Comparison of ENCODE assay signal across 12 cellular contexts in genomic region chr11:63909621-63910506, GRCh38. TPM values are rescaled to one million over a fixed set of nuclear protein-coding genes. Genes with fewer than 3 reads are reported as not detected.
DNase-seq lines count a peak whose midpoint lies in the region; ATAC-seq, FAIRE-seq and TF ChIP-seq lines count a peak whose summit lies in the region.
"Had no signal": no experiment of that assay in that cellular context is flagged by ENCODE, and none has a peak within 500 bp of the region (broad histone marks: within the 10 kb centered on the region; RNA-seq: fewer than 3 reads in every experiment).

No MANE protein-coding gene starts in this region.

- H3K4me3 ChIP-seq in K562, result no peak overlapping the region
- no peak overlapping the region for H3K4me3 ChIP-seq in mesendoderm (ENCODE audit: low read length)
- H3K4me3 ChIP-seq in breast epithelium, result no peak overlapping the region
- H3K4me3 ChIP-seq: smooth muscle cell had no signal

- H2AFZ ChIP-seq in K562 (ENCODE audit: low read depth, low read length), result no peak overlapping the region

- no peak for DNase-seq in stimulated activated naive CD8-positive, alpha-beta T cell treated with anti-CD3 and anti-CD28 coated beads, Interleukin-15, amount 100 ng/mL, for 72 hours
- DNase-seq in stimulated activated naive CD8-positive, alpha-beta T cell treated with anti-CD3 and anti-CD28 coated beads, Interleukin-15, Interleukin-2, amounts not matched to agents 100 U/mL and 50 U/mL, for 24 hours, result no peak
- DNase-seq in K562 (ENCODE audit: extremely low read depth in 1 of 4, low spot score in 3 of 4), result no peak
- DNase-seq in mesendoderm, result peak; percentile 74
- DNase-seq in CD4-positive, alpha-beta T cell, result no peak
- DNase-seq in kidney tubule cell (ENCODE audit: low spot score), result no peak
- no peak for DNase-seq in breast epithelium (ENCODE audit: low spot score in 2 of 2)
- DNase-seq: NCI-H345, SHP77 treated with DMSO at 0.1 percent for 48 hours had no signal

- peak overlapping the region; percentile 51 for H3K56ac ChIP-seq in mesendoderm (ENCODE audit: low read length)

- no peak overlapping the region for H3K4me3 Mint-ChIP-seq in stimulated activated naive CD8-positive, alpha-beta T cell treated with anti-CD3 and anti-CD28 coated beads, Interleukin-15, amount 100 ng/mL, for 72 hours
- H3K4me3 Mint-ChIP-seq in CD4-positive, alpha-beta T cell, result no peak overlapping the region

- no peak for TF ChIP-seq CTCF in K562 (IDR thresholded peaks at IDR 0.05 in 2 of 3, conservative IDR thresholded peaks at IDR 0.05 in 1 of 3; ENCODE audit: insufficient read depth in 2 of 3, low read depth in 1 of 3, low read length in 3 of 3)
- TF ChIP-seq CTCF in CD4-positive, alpha-beta T cell (IDR thresholded peaks at IDR 0.05), result no peak
- no peak for TF ChIP-seq CTCF in breast epithelium (IDR thresholded peaks at IDR 0.05)

- BruUV-seq in K562 (replicated peaks; lab: Mats Ljungman, UMichigan), result no TSS peak

- no peak overlapping the region for H2AK5ac ChIP-seq in mesendoderm (ENCODE audit: low read length)

- no peak overlapping the region for H3K23ac ChIP-seq in mesendoderm (ENCODE audit: low read length)

- TF ChIP-seq RAD21 in K562 (CRISPR knock-in tag; conservative IDR thresholded peaks at IDR 0.05 in 1 of 2, IDR thresholded peaks at IDR 0.05 in 1 of 2), result no peak

- no peak overlapping the region for H4K8ac ChIP-seq in mesendoderm (ENCODE audit: low read depth, low read length)

- H3K27ac Mint-ChIP-seq in stimulated activated naive CD8-positive, alpha-beta T cell treated with anti-CD3 and anti-CD28 coated beads, Interleukin-15, amount 100 ng/mL, for 72 hours, result no peak overlapping the region
- no peak overlapping the region for H3K27ac Mint-ChIP-seq in CD4-positive, alpha-beta T cell

- H3K9me3 Mint-ChIP-seq in stimulated activated naive CD8-positive, alpha-beta T cell treated with anti-CD3 and anti-CD28 coated beads, Interleukin-15, amount 100 ng/mL, for 72 hours, result no peaks in the 10 kb centered on the region
- no peaks in the 10 kb centered on the region for H3K9me3 Mint-ChIP-seq in CD4-positive, alpha-beta T cell

- H3K27me3 Mint-ChIP-seq in stimulated activated naive CD8-positive, alpha-beta T cell treated with anti-CD3 and anti-CD28 coated beads, Interleukin-15, amount 100 ng/mL, for 72 hours, result peaks cover 11% of the 10 kb centered on the region
- H3K27me3 Mint-ChIP-seq in CD4-positive, alpha-beta T cell, result no peaks in the 10 kb centered on the region

- no peak overlapping the region for H2BK5ac ChIP-seq in mesendoderm (ENCODE audit: low read length)

- no peaks in the 10 kb centered on the region for H3K27me3 ChIP-seq in K562 (ENCODE audit: control insufficient read depth in 2 of 2, insufficient read depth in 2 of 2, low read length in 2 of 2)
- H3K27me3 ChIP-seq in mesendoderm (ENCODE audit: insufficient read depth, low read length, poor library complexity), result no peaks in the 10 kb centered on the region
- H3K27me3 ChIP-seq in CD4-positive, alpha-beta T cell (ENCODE audit: control insufficient read depth, insufficient read depth, low read length), result no peaks in the 10 kb centered on the region
- no peaks in the 10 kb centered on the region for H3K27me3 ChIP-seq in breast epithelium

- H4K5ac ChIP-seq in mesendoderm (ENCODE audit: low read length), result no peak overlapping the region

- H3K4ac ChIP-seq in mesendoderm (ENCODE audit: low read depth, low read length), result no peak overlapping the region

- H3K79me2 ChIP-seq in K562 (ENCODE audit: control insufficient read depth, insufficient read depth, low read length) (no peaks in the 10 kb centered on the region), mesendoderm (ENCODE audit: control insufficient read depth, insufficient read depth, low read length) (peaks cover 4% of the 10 kb centered on the region)

- TF ChIP-seq EP300 in K562 (IDR thresholded peaks at IDR 0.05; ENCODE audit: low read length), result no peak

- H3K79me1 ChIP-seq in mesendoderm (ENCODE audit: low read length), result peaks cover 3% of the 10 kb centered on the region

- in situ Hi-C loops in K562 (cut with MboI), result no loop called here

- H3K4me2 ChIP-seq in K562 (ENCODE audit: insufficient read depth, low read length) (no peak overlapping the region), mesendoderm (ENCODE audit: low read length) (peak overlapping the region; percentile 6)
- H3K4me2 ChIP-seq: smooth muscle cell had no signal

- H4K20me1 ChIP-seq in K562 (replicated peaks; ENCODE audit: control insufficient read depth, insufficient read depth, low read length), result 0 out of 2 replicates have a peak, but pooled peaks cover 4% of the 10 kb centered on the region

- H3K4me1 ChIP-seq in K562 (replicated peaks in 1 of 2; ENCODE audit: control insufficient read depth in 2 of 2, insufficient read depth in 2 of 2, low read length in 2 of 2), result peaks cover 0 to 38% of the 10 kb centered on the region in 2 experiments; a peak in 2 of 5 replicates
- H3K4me1 ChIP-seq in mesendoderm (ENCODE audit: control insufficient read depth, low read depth, low read length), result peaks cover 5% of the 10 kb centered on the region
- H3K4me1 ChIP-seq in breast epithelium, result no peaks in the 10 kb centered on the region

- 77% methylated on average over 19 of the region's 23 CpGs for WGBS in K562 (ENCODE audit: insufficient coverage, low coverage, missing lambda C conversion rate)
- no CpG with 5 or more reads among the region's 23 CpGs for WGBS in mesendoderm (ENCODE audit: extremely low coverage, insufficient coverage, low lambda C conversion rate)

- peaks cover 52% of the 10 kb centered on the region for H3K36me3 Mint-ChIP-seq in CD4-positive, alpha-beta T cell (ENCODE audit: low read depth)

- POLR2A ChIA-PET in K562 (lab: Yijun Ruan, JAX), result no interaction called here
- POLR2A ChIA-PET in CD4-positive, alpha-beta T cell (lab: Charles Lee), result no interaction called here

- intact Hi-C loops in K562 (cut with micrococcal nuclease) (no loop called here), breast epithelium (cut with DNase I; ENCODE audit: low total_unique reads) (no loop called here)
- intact Hi-C loops in CD4-positive, alpha-beta T cell (cut with DNase I, micrococcal nuclease), result loop anchor here (5.0 to 10.0 kb wide), 3 partner anchors 43 to 242 kb away; partner anchors contain the start of gene ZFTA (in 1 of the 2)

- H3K27ac ChIP-seq in K562 (ENCODE audit: extremely low read depth, low read depth, low read length) (no peak overlapping the region), mesendoderm (ENCODE audit: low read depth, low read length) (peak overlapping the region; percentile 8), breast epithelium (peak overlapping the region in 1 of 2 donors; percentile 7)
- no peak overlapping the region for H3K27ac ChIP-seq in CD4-positive, alpha-beta T cell (ENCODE audit: low read depth, low read length)

- FAIRE-seq in K562 (lab: Jason Lieb, UNC), result no peak
- FAIRE-seq: GM18507 had no signal

- peaks cover 18% of the 10 kb centered on the region for H3K4me1 Mint-ChIP-seq in stimulated activated naive CD8-positive, alpha-beta T cell treated with anti-CD3 and anti-CD28 coated beads, Interleukin-15, amount 100 ng/mL, for 72 hours
- no peaks in the 10 kb centered on the region for H3K4me1 Mint-ChIP-seq in CD4-positive, alpha-beta T cell (ENCODE audit: low read depth)

- TF ChIP-seq POLR2A in K562 (conservative IDR thresholded peaks at IDR 0.05) (no peak), breast epithelium (IDR thresholded peaks at IDR 0.05) (no peak)

- peak; percentile 6 for ATAC-seq in stimulated activated naive CD8-positive, alpha-beta T cell treated with anti-CD3 and anti-CD28 coated beads, Interleukin-15, amount 100 ng/mL, for 72 hours
- ATAC-seq in stimulated activated naive CD8-positive, alpha-beta T cell treated with anti-CD3 and anti-CD28 coated beads, Interleukin-15, Interleukin-2, amounts not matched to agents 100 U/mL and 50 U/mL, for 24 hours, result no peak
- no peak; the same call in 1 of the 3 replicates for ATAC-seq in K562
- no peak for ATAC-seq in CD4-positive, alpha-beta T cell (ENCODE audit: poor library complexity)
- ATAC-seq in HG02970 (IDR thresholded peaks at IDR 0.05; ENCODE audit: low FRiP score, unreplicated experiment), result no peak

- H3K36me3 ChIP-seq in K562 (ENCODE audit: control insufficient read depth, insufficient read depth, low read length) (peaks cover 49% of the 10 kb centered on the region; the same call in 2 of the 3 replicates), mesendoderm (ENCODE audit: control insufficient read depth, insufficient read depth, low read length) (peaks cover 13% of the 10 kb centered on the region), breast epithelium (peaks cover 4% of the 10 kb centered on the region)

- H3K9ac ChIP-seq in K562 (ENCODE audit: insufficient read depth in 1 of 2, low read depth in 2 of 2, low read length in 2 of 2), result peak overlapping the region in 1 of 2 experiments; percentile 74; a peak in 2 of 4 replicates
- H3K9ac ChIP-seq in mesendoderm (ENCODE audit: low read length), result peak overlapping the region; percentile 24

- H3K9me1 ChIP-seq in K562 (ENCODE audit: control insufficient read depth, insufficient read depth, low read length), result no peaks in the 10 kb centered on the region

- no peak overlapping the region for H2BK120ac ChIP-seq in mesendoderm (ENCODE audit: low read depth, low read length)

- no peak overlapping the region for H2BK15ac ChIP-seq in mesendoderm (replicated peaks; ENCODE audit: low read depth)

- no peak overlapping the region for H3K18ac ChIP-seq in mesendoderm (ENCODE audit: low read length)

- CTCF ChIA-PET in K562 (lab: Yijun Ruan, JAX; ENCODE audit: low intra/inter-chr PET ratio), result no interaction called here
- CTCF ChIA-PET in CD4-positive, alpha-beta T cell (lab: Charles Lee), result no interaction called here

- H3K9me3 ChIP-seq in K562 (replicated peaks; ENCODE audit: control insufficient read depth, insufficient read depth, low read depth, low read length), result no peaks in the 10 kb centered on the region
- H3K9me3 ChIP-seq in CD4-positive, alpha-beta T cell (ENCODE audit: control insufficient read depth, low read length), result no peaks in the 10 kb centered on the region
- H3K9me3 ChIP-seq in breast epithelium, result no peaks in the 10 kb centered on the region

RNA-seq across cellular contexts. Expression of gene RCOR2, which starts 7.1 kb away (rescaled TPM):
- 3.6 and 8.3 TPM in 2 replicates for total RNA-seq in K562 (2011; cell fraction: chromatin; rRNA removed; ENCODE audit: low replicate concordance)
- total RNA-seq in K562 (2011; cell fraction: nucleolus; rRNA removed), result 7.8 and 8.3 TPM in 2 replicates
- total RNA-seq in K562 (2011; cell fraction: nucleoplasm; rRNA removed), result 2.8 and 3.3 TPM in 2 replicates
- total RNA-seq in K562 (2014; rRNA removed) (3.6 and 3.7 TPM in 2 replicates), K562 (2014; rRNA removed; fragmentation: Illumina TruSeq; extraction: Trizol) (0.83 and 1.4 TPM in 2 replicates), K562 (2015; rRNA removed; fragmentation: Illumina TruSeq; extraction: Trizol) (2.2 and 2.4 TPM in 2 replicates), K562 (2021) (5.3 and 6.5 TPM in 2 replicates), breast epithelium (under 1 TPM; 0.16 to 0.33 (median 0.29) TPM)
- polyA plus RNA-seq in K562 (2011; rRNA removed) (2.0 and 4.0 TPM in 2 replicates), K562 (2014; fragmentation: Illumina TruSeq; extraction: Trizol) (2.6 and 3.4 TPM in 2 replicates), K562 (2014; fragmentation: Nextera tagmentation; extraction: Ambion mirVana) (under 1 TPM in 1 of 2 experiments, not detected in 1; 0.04 TPM), K562 (2014; rRNA removed) (2.8 and 4.2 TPM in 2 replicates)
- 1.9 and 2.8 TPM in 2 replicates for polyA plus RNA-seq in K562 (2011; cell fraction: cytosol; rRNA removed)
- 8.3 and 8.7 TPM in 2 replicates for polyA plus RNA-seq in K562 (2011; cell fraction: nucleus; rRNA removed)
- 2.8 and 3.3 TPM in 2 replicates for polyA plus RNA-seq in K562 (2012)
- 1.6 and 2.9 TPM in 2 replicates for polyA minus RNA-seq in K562 (2011; rRNA and poly(A)+ RNA removed)
- polyA minus RNA-seq in K562 (2011; cell fraction: cytosol; rRNA and poly(A)+ RNA removed), result 2.0 and 4.6 TPM in 2 replicates
- polyA minus RNA-seq in K562 (2011; cell fraction: nucleus; rRNA and poly(A)+ RNA removed), result 1.9 and 2.6 TPM in 2 replicates
- 35.7 TPM for polyA plus RNA-seq in mesendoderm (2013, experiment 1 of 2)
- polyA plus RNA-seq in mesendoderm (2013, experiment 2 of 2), result 36.5 TPM
- not detected for total RNA-seq in CD4-positive, alpha-beta T cell

RNA-seq across cellular contexts. Expression of gene NAA40, which starts 28.9 kb away (rescaled TPM):
- total RNA-seq in K562 (2011; cell fraction: chromatin; rRNA removed; ENCODE audit: low replicate concordance), result 108 and 212 TPM in 2 replicates
- total RNA-seq in K562 (2011; cell fraction: nucleolus; rRNA removed), result 99.7 and 104 TPM in 2 replicates
- total RNA-seq in K562 (2011; cell fraction: nucleoplasm; rRNA removed), result 94.1 and 96.0 TPM in 2 replicates
- total RNA-seq in K562 (2014; rRNA removed) (14.7 and 20.1 TPM in 2 replicates), K562 (2014; rRNA removed; fragmentation: Illumina TruSeq; extraction: Trizol) (21.2 and 23.1 TPM in 2 replicates), K562 (2015; rRNA removed; fragmentation: Illumina TruSeq; extraction: Trizol) (26.6 and 27.4 TPM in 2 replicates), K562 (2021) (33.5 and 35.8 TPM in 2 replicates), breast epithelium (10 to 100 TPM in 2 of 3 donors, 1 to 10 TPM in 1; 5.9 to 27.4 (median 19.7) TPM)
- polyA plus RNA-seq in K562 (2011; rRNA removed) (23.1 and 26.0 TPM in 2 replicates), K562 (2014; fragmentation: Illumina TruSeq; extraction: Trizol) (38.7 and 39.0 TPM in 2 replicates), K562 (2014; fragmentation: Nextera tagmentation; extraction: Ambion mirVana) (10 to 100 TPM in 1 of 2 experiments, 1 to 10 TPM in 1; 6.2 to 11.0 TPM), K562 (2014; rRNA removed) (35.1 and 35.5 TPM in 2 replicates)
- 19.7 and 21.3 TPM in 2 replicates for polyA plus RNA-seq in K562 (2011; cell fraction: cytosol; rRNA removed)
- polyA plus RNA-seq in K562 (2011; cell fraction: nucleus; rRNA removed), result 54.7 and 72.6 TPM in 2 replicates
- polyA plus RNA-seq in K562 (2012), result 21.4 and 22.6 TPM in 2 replicates
- polyA minus RNA-seq in K562 (2011; rRNA and poly(A)+ RNA removed), result 15.7 and 16.2 TPM in 2 replicates
- polyA minus RNA-seq in K562 (2011; cell fraction: cytosol; rRNA and poly(A)+ RNA removed), result 7.6 and 10.0 TPM in 2 replicates
- 16.0 and 23.3 TPM in 2 replicates for polyA minus RNA-seq in K562 (2011; cell fraction: nucleus; rRNA and poly(A)+ RNA removed)
- polyA plus RNA-seq in mesendoderm (2013, experiment 1 of 2), result 20.3 TPM
- polyA plus RNA-seq in mesendoderm (2013, experiment 2 of 2), result 19.6 TPM
- 10 to 100 TPM; 11.8 to 14.0 TPM for total RNA-seq in CD4-positive, alpha-beta T cell

Comparison
In these comparisons a context has a peak if more than half of its experiments do, and no peak if none do; other contexts are left out.
1. intact Hi-C loops: an anchor here in CD4-positive, alpha-beta T cell (5.0 to 10.0 kb wide); none called in K562 and breast epithelium.